In the genomic region with DNA sequence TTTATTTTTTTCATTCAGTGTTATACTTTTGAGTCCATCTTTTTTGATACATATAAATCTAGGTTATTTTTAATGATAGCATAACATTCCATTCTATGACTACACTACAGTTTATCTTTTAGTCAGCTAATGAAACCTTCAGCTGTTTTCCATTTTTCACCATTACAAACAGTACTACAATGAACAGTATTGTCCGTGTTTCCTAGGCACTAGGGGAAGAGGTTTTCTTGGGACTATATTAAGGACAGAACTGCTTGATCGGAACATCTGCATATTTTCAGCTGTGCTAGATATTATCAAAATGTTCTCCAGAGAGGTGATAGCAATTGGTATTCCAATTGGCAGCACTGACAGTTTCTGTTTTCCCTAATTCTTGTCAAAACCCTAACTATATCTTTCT, we compare ENCODE assay signal across 19 cellular contexts. TPM values are rescaled to one million over a fixed set of nuclear protein-coding genes. Genes with fewer than 3 reads are reported as not detected.
DNase-seq lines count a peak whose midpoint lies in the region; ATAC-seq, FAIRE-seq and TF ChIP-seq lines count a peak whose summit lies in the region.
"Had no signal": no experiment of that assay in that cellular context is flagged by ENCODE, and none has a peak within 500 bp of the region (broad histone marks: within the 10 kb centered on the region; RNA-seq: fewer than 3 reads in every experiment).

No MANE protein-coding gene starts in this region.

- H2BK15ac ChIP-seq in IMR-90 (ENCODE audit: low read depth, low read length), result no peak overlapping the region

- H3K4me3 Mint-ChIP-seq in astrocyte (ENCODE audit: unreplicated experiment), result no peak overlapping the region
- H3K4me3 Mint-ChIP-seq: B cell; CD8-positive, alpha-beta T cell; H9 had no signal

- no peaks in the 10 kb centered on the region for H3K9me3 ChIP-seq in IMR-90 (ENCODE audit: control insufficient read depth, insufficient read depth, low read length)
- H3K9me3 ChIP-seq in astrocyte (ENCODE audit: insufficient read depth, low read depth, low read length), result no peaks in the 10 kb centered on the region
- no peaks in the 10 kb centered on the region for H3K9me3 ChIP-seq in parathyroid adenoma (ENCODE audit: control insufficient read depth, low read length)

- no TSS peak for BruUV-seq in IMR-90 (replicated peaks; lab: Mats Ljungman, UMichigan)

- POLR2A ChIA-PET in IMR-90 (lab: Charles Lee; ENCODE audit: unreplicated experiment), result no interaction called here

- H3K27ac ChIP-seq in IMR-90 (ENCODE audit: insufficient read depth, low read length) (no peak overlapping the region), astrocyte (ENCODE audit: low read depth, low read length) (no peak overlapping the region), parathyroid adenoma (peak overlapping the region; percentile 96)
- H3K27ac ChIP-seq: BLaER1 treated with 17β-estradiol and CSF1 and Interleukin-3, amounts not matched to agents 10 nM and 100 nM had no signal

- peaks cover 7% of the 10 kb centered on the region for H3K4me1 Mint-ChIP-seq in astrocyte (ENCODE audit: low read depth, unreplicated experiment)
- H3K4me1 Mint-ChIP-seq: B cell had no signal

- peak overlapping the region; percentile 52; the same call in 1 of the 2 replicates for H3K18ac ChIP-seq in IMR-90 (ENCODE audit: low read depth, low read length)

- no peak overlapping the region for H4K91ac ChIP-seq in IMR-90 (ENCODE audit: insufficient read depth, low read depth, low read length)

- no peaks in the 10 kb centered on the region for H3K36me3 ChIP-seq in IMR-90 (ENCODE audit: control insufficient read depth, insufficient read depth, low read length)
- H3K36me3 ChIP-seq in astrocyte (ENCODE audit: insufficient read depth, low read length), result no peaks in the 10 kb centered on the region
- no peaks in the 10 kb centered on the region for H3K36me3 ChIP-seq in parathyroid adenoma (ENCODE audit: control insufficient read depth, insufficient read depth, low read length)
- H3K36me3 ChIP-seq: BLaER1 treated with 17β-estradiol and CSF1 and Interleukin-3, amounts not matched to agents 10 nM and 100 nM had no signal

- 0 out of 4 replicates have a peak overlapping the region, but pooled peaks of 1 of the 2 experiments have one; percentile 14 for H4K8ac ChIP-seq in IMR-90 (ENCODE audit: low read depth in 2 of 2, low read length in 2 of 2)

- no peak overlapping the region for H3K56ac ChIP-seq in IMR-90 (ENCODE audit: extremely low read depth, insufficient read depth, low read length)

- H2AFZ ChIP-seq in IMR-90 (replicated peaks; ENCODE audit: low read length, poor library complexity), result no peak overlapping the region
- no peak overlapping the region for H2AFZ ChIP-seq in astrocyte (ENCODE audit: low read depth, low read length)
- no peak overlapping the region for H2AFZ ChIP-seq in parathyroid adenoma

- DNase-seq in IMR-90 (no peak), astrocyte (ENCODE audit: low read depth) (no peak), GM20000 (ENCODE audit: low spot score) (no peak), 8988T (no peak), H4 (ENCODE audit: low spot score) (no peak)
- DNase-seq: CD8-positive, alpha-beta T cell; DMS 273 treated with DMSO at 0.1 percent for 48 hours; DMS53; DND-41; GOT3; H9 had no signal

- no peak for TF ChIP-seq RAD21 in IMR-90 (IDR thresholded peaks at IDR 0.05; ENCODE audit: low read length)

- H3K4me1 ChIP-seq in IMR-90 (ENCODE audit: control insufficient read depth, insufficient read depth, low read length), result peaks cover 7% of the 10 kb centered on the region
- peaks cover 14% of the 10 kb centered on the region for H3K4me1 ChIP-seq in astrocyte (ENCODE audit: insufficient read depth, low read length)
- peaks cover 22% of the 10 kb centered on the region for H3K4me1 ChIP-seq in parathyroid adenoma
- H3K4me1 ChIP-seq: BLaER1 treated with 17β-estradiol and CSF1 and Interleukin-3, amounts not matched to agents 10 nM and 100 nM had no signal

- no peak overlapping the region for H3K14ac ChIP-seq in IMR-90 (replicated peaks; ENCODE audit: low read depth, low read length)

- no peak overlapping the region for H3K27ac Mint-ChIP-seq in astrocyte (ENCODE audit: unreplicated experiment)
- H3K27ac Mint-ChIP-seq: B cell; CD8-positive, alpha-beta T cell; H9 had no signal

- no peak overlapping the region for H2BK120ac ChIP-seq in IMR-90 (ENCODE audit: low read depth, low read length)

- in situ Hi-C loops in IMR-90 (cut with MboI; ENCODE audit: low sequenced_read_pairs), result no loop called here

- intact Hi-C loops in IMR-90 (cut with micrococcal nuclease), result no loop called here

- no peak overlapping the region for H2AK9ac ChIP-seq in IMR-90 (replicated peaks; ENCODE audit: low read depth, low read length, poor library complexity)

- no peaks in the 10 kb centered on the region for H3K79me2 ChIP-seq in astrocyte (ENCODE audit: insufficient read depth, low read length)
- H3K79me2 ChIP-seq in parathyroid adenoma, result no peaks in the 10 kb centered on the region

- no peak overlapping the region for H2BK20ac ChIP-seq in IMR-90 (ENCODE audit: low read depth, low read length)

- TF ChIP-seq CTCF in IMR-90 (conservative IDR thresholded peaks at IDR 0.05; ENCODE audit: low read depth, low read length), result no peak
- no peak for TF ChIP-seq CTCF in astrocyte (IDR thresholded peaks at IDR 0.05; ENCODE audit: insufficient read depth, low read depth, low read length)
- no peak for TF ChIP-seq CTCF in parathyroid adenoma (IDR thresholded peaks at IDR 0.05)
- no peak for TF ChIP-seq CTCF in GM20000 (IDR thresholded peaks at IDR 0.05; ENCODE audit: extremely low read depth, missing control alignments)

- no peak overlapping the region for H2BK5ac ChIP-seq in IMR-90 (ENCODE audit: low read depth, low read length, poor library complexity, severe bottlenecking)

- no peaks in the 10 kb centered on the region for H3K9me1 ChIP-seq in IMR-90 (ENCODE audit: insufficient read depth, low read length)

- H2AK5ac ChIP-seq in IMR-90 (ENCODE audit: low read depth, low read length), result no peak overlapping the region

- peak; percentile 91 for FAIRE-seq in astrocyte (lab: Jason Lieb, UNC)
- FAIRE-seq: G401.6, GM12891, GM18507, K562 had no signal

- no peaks in the 10 kb centered on the region for H3K27me3 Mint-ChIP-seq in astrocyte (ENCODE audit: low read depth, unreplicated experiment)
- H3K27me3 Mint-ChIP-seq: B cell had no signal

- H3K27me3 ChIP-seq in IMR-90 (ENCODE audit: control insufficient read depth, insufficient read depth, low read length) (no peaks in the 10 kb centered on the region), astrocyte (ENCODE audit: insufficient read depth, low read length) (no peaks in the 10 kb centered on the region), parathyroid adenoma (ENCODE audit: control insufficient read depth, insufficient read depth, low read length) (no peaks in the 10 kb centered on the region)

- H3K79me1 ChIP-seq in IMR-90 (ENCODE audit: low read depth in 1 of 2, low read length in 2 of 2), result no peaks in the 10 kb centered on the region

- dilution Hi-C loops in IMR-90 (cut with HindIII; ENCODE audit: low sequenced_read_pairs, unreplicated experiment), result no loop called here

- H3K23ac ChIP-seq in IMR-90 (ENCODE audit: low read depth, low read length), result no peak overlapping the region

- peak overlapping the region; percentile 63; the same call in 1 of the 2 replicates for H4K5ac ChIP-seq in IMR-90 (ENCODE audit: low read depth, low read length)

- no peak for ATAC-seq in IMR-90 (ENCODE audit: low read depth)
- ATAC-seq in GM19463 (IDR thresholded peaks at IDR 0.05; ENCODE audit: unreplicated experiment), result no peak
- ATAC-seq: CD8-positive, alpha-beta T cell; K562 had no signal

- H3K4ac ChIP-seq in IMR-90 (ENCODE audit: low read depth, low read length), result no peak overlapping the region

- TF ChIP-seq POLR2A in IMR-90 (IDR thresholded peaks at IDR 0.05; ENCODE audit: low read depth, low read length), result no peak

- no peaks in the 10 kb centered on the region for H4K20me1 ChIP-seq in IMR-90 (ENCODE audit: insufficient read depth, low read length)
- H4K20me1 ChIP-seq in astrocyte (ENCODE audit: insufficient read depth, low read length), result no peaks in the 10 kb centered on the region
- H4K20me1 ChIP-seq: BLaER1 treated with 17β-estradiol and CSF1 and Interleukin-3, amounts not matched to agents 10 nM and 100 nM had no signal

- WGBS in IMR-90 (ENCODE audit: extremely low coverage in 2 of 2, insufficient read length in 1 of 2), 2 experiments, result no CpG with 5 or more reads among the region's 2 CpGs

- H3K4me2 ChIP-seq in IMR-90 (ENCODE audit: low read depth, low read length) (peak overlapping the region; percentile 65; the same call in 1 of the 2 replicates), astrocyte (ENCODE audit: low read length) (no peak overlapping the region), parathyroid adenoma (ENCODE audit: low read length) (no peak overlapping the region)
- H3K4me2 ChIP-seq: BLaER1 treated with 17β-estradiol and CSF1 and Interleukin-3, amounts not matched to agents 10 nM and 100 nM had no signal

- H3K4me3 ChIP-seq in IMR-90 (ENCODE audit: insufficient read depth, low read depth, low read length) (no peak overlapping the region), astrocyte (ENCODE audit: insufficient read depth, low read depth, low read length) (no peak overlapping the region), parathyroid adenoma (ENCODE audit: low read depth, low read length) (no peak overlapping the region)
- H3K4me3 ChIP-seq: BLaER1 treated with 17β-estradiol and CSF1 and Interleukin-3, amounts not matched to agents 10 nM and 100 nM; K562 had no signal

- H3K9me3 Mint-ChIP-seq in astrocyte (ENCODE audit: unreplicated experiment), result no peaks in the 10 kb centered on the region
- H3K9me3 Mint-ChIP-seq: CD8-positive, alpha-beta T cell had no signal

- no peak overlapping the region for H3K9ac ChIP-seq in IMR-90 (ENCODE audit: low read depth, low read length)
- H3K9ac ChIP-seq in astrocyte (ENCODE audit: low read length), result no peak overlapping the region
- no peak overlapping the region for H3K9ac ChIP-seq in parathyroid adenoma
- H3K9ac ChIP-seq: BLaER1 treated with 17β-estradiol and CSF1 and Interleukin-3, amounts not matched to agents 10 nM and 100 nM had no signal

- CTCF ChIA-PET in IMR-90 (lab: Yijun Ruan, JAX), result no interaction called here

- no peaks in the 10 kb centered on the region for H3K36me3 Mint-ChIP-seq in astrocyte (ENCODE audit: low read depth, unreplicated experiment)
- H3K36me3 Mint-ChIP-seq: CD8-positive, alpha-beta T cell had no signal

TF ChIP-seq in IMR-90, 13 proteins besides CTCF, POLR2A, EP300 and RAD21 (continues in another document):
- no peak for TF ChIP-seq MXI1 (IDR thresholded peaks at IDR 0.05; ENCODE audit: borderline replicate concordance, low read depth, low read length)
- TF ChIP-seq RCOR1 (IDR thresholded peaks at IDR 0.05; ENCODE audit: insufficient replicate concordance, low read length), result no peak

RNA-seq across cellular contexts. Expression of a gene that starts 44.3 kb away (rescaled TPM):
- total RNA-seq in IMR-90 (2012; rRNA removed) (24.0 and 35.8 TPM in 2 replicates), astrocyte (38.0 and 39.2 TPM in 2 replicates)
- 26.5 and 28.6 TPM in 2 replicates for polyA plus RNA-seq in IMR-90 (2012; rRNA removed)
- polyA plus RNA-seq in IMR-90 (2012; cell fraction: cytosol; rRNA removed), result 9.4 and 12.1 TPM in 2 replicates
- 2.3 and 9.4 TPM in 2 replicates for polyA plus RNA-seq in IMR-90 (2012; cell fraction: nucleus; rRNA removed; ENCODE audit: low replicate concordance)
- 19.9 and 38.1 TPM in 2 replicates for total RNA-seq in H4 (2014; rRNA removed; shearing (Covaris generic))
